In genomic region chr14:95483843-95484165, GRCh38 we compare ENCODE assay signal across 11 cellular contexts. TPM values are rescaled to one million over a fixed set of nuclear protein-coding genes. Genes with fewer than 3 reads are reported as not detected.
DNase-seq lines count a peak whose midpoint lies in the region; ATAC-seq and TF ChIP-seq lines count a peak whose summit lies in the region.
"Had no signal": no experiment of that assay in that cellular context is flagged by ENCODE, and none has a peak within 500 bp of the region (broad histone marks: within the 10 kb centered on the region; RNA-seq: fewer than 3 reads in every experiment).

No MANE protein-coding gene starts in this region.

- CTCF ChIA-PET in mammary epithelial cell (lab: Charles Lee; ENCODE audit: low non-redundant PET) = interaction anchor here (0.8 kb wide), 1 partner anchor 31 kb away, joined by 5 read pairs; no protein-coding TSS in a partner anchor

- dilution Hi-C loops in mammary epithelial cell (cut with HindIII; ENCODE audit: low sequenced_read_pairs) = no loop called here

- peak overlapping the region; percentile 82 to 86 for H3K27ac ChIP-seq in right atrium auricular region
- no peak overlapping the region for H3K27ac ChIP-seq in mammary epithelial cell (ENCODE audit: insufficient read depth, low read depth, low read length)
- H3K27ac ChIP-seq in neuronal stem cell (replicated peaks; ENCODE audit: low read length) = no peak overlapping the region
- H3K27ac ChIP-seq in vagina = peak overlapping the region; percentile 92
- H3K27ac ChIP-seq: C4-2B, epithelial cell of prostate had no signal

- H4K91ac ChIP-seq in neuronal stem cell (ENCODE audit: low read depth, low read length, poor library complexity) = no peak overlapping the region

- no peak overlapping the region for H2BK5ac ChIP-seq in neuronal stem cell (ENCODE audit: low read length)

- H3K9me3 ChIP-seq in right atrium auricular region (no peaks in the 10 kb centered on the region), mammary epithelial cell (replicated peaks; ENCODE audit: insufficient read depth, low read length) (no peaks in the 10 kb centered on the region), neuronal stem cell (replicated peaks in 1 of 2; ENCODE audit: control insufficient read depth in 2 of 2, insufficient read depth in 1 of 2, low read depth in 1 of 2, low read length in 2 of 2) (no peaks in the 10 kb centered on the region), vagina (no peaks in the 10 kb centered on the region)

- no peaks in the 10 kb centered on the region for H4K20me1 ChIP-seq in mammary epithelial cell (ENCODE audit: insufficient read depth, low read length)

- no peak overlapping the region for H2BK120ac ChIP-seq in neuronal stem cell (ENCODE audit: low read depth, low read length)

- H3K4me3 ChIP-seq in right atrium auricular region (no peak overlapping the region), mammary epithelial cell (replicated peaks in 1 of 3; ENCODE audit: insufficient read depth in 1 of 3, low read depth in 2 of 3, low read length in 3 of 3) (no peak overlapping the region), neuronal stem cell (ENCODE audit: low read length in 2 of 2) (no peak overlapping the region), vagina (no peak overlapping the region), lower leg skin (ENCODE audit: low read depth, poor library complexity, severe bottlenecking) (no peak overlapping the region)

- H3K14ac ChIP-seq in neuronal stem cell (ENCODE audit: low read length) = no peak overlapping the region

- no peaks in the 10 kb centered on the region for H3K36me3 ChIP-seq in right atrium auricular region
- no peaks in the 10 kb centered on the region for H3K36me3 ChIP-seq in mammary epithelial cell (ENCODE audit: insufficient read depth, low read length)
- no peaks in the 10 kb centered on the region for H3K36me3 ChIP-seq in neuronal stem cell (replicated peaks in 1 of 2; ENCODE audit: control insufficient read depth in 2 of 2, insufficient read depth in 2 of 2, low read length in 2 of 2)
- no peaks in the 10 kb centered on the region for H3K36me3 ChIP-seq in vagina

- peak overlapping the region; percentile 8 for H3K18ac ChIP-seq in neuronal stem cell (ENCODE audit: low read length)

- no peak for DNase-seq in right atrium auricular region (ENCODE audit: low spot score)
- DNase-seq in Right ventricle myocardium superior = no peak
- DNase-seq in mammary epithelial cell = no peak
- no peak for DNase-seq in neuronal stem cell (ENCODE audit: low spot score)
- DNase-seq in vagina (ENCODE audit: extremely low spot score in 2 of 2) = no peak
- no peak for DNase-seq in SIG-M5 (lab: John Stamatoyannopoulos, UW)
- DNase-seq in lower leg skin (ENCODE audit: low spot score in 2 of 2) = no peak
- DNase-seq: NCI-H526 had no signal

- H3K27me3 ChIP-seq in right atrium auricular region = no peaks in the 10 kb centered on the region
- no peaks in the 10 kb centered on the region for H3K27me3 ChIP-seq in mammary epithelial cell (ENCODE audit: insufficient read depth, low read length)
- peaks cover 0 to 38% (median 0%) of the 10 kb centered on the region in 3 experiments for H3K27me3 ChIP-seq in neuronal stem cell (ENCODE audit: control insufficient read depth in 3 of 3, insufficient read depth in 3 of 3, low read depth in 1 of 3, low read length in 3 of 3)
- H3K27me3 ChIP-seq in vagina = no peaks in the 10 kb centered on the region

- TF ChIP-seq POLR2A in vagina (IDR thresholded peaks at IDR 0.05) = no peak
- no peak for TF ChIP-seq POLR2A in lower leg skin (IDR thresholded peaks at IDR 0.05)

- no peaks in the 10 kb centered on the region for H3K79me1 ChIP-seq in neuronal stem cell (ENCODE audit: low read depth, low read length)

- no peak overlapping the region for H3K23ac ChIP-seq in neuronal stem cell (ENCODE audit: low read depth, low read length, poor library complexity)

- peak overlapping the region; percentile 23 for H2AK5ac ChIP-seq in neuronal stem cell (ENCODE audit: low read depth, low read length)

- H3K4me2 ChIP-seq in mammary epithelial cell (ENCODE audit: insufficient read depth, low read depth, low read length) = peak overlapping the region; percentile 59
- no peak overlapping the region for H3K4me2 ChIP-seq in neuronal stem cell (ENCODE audit: insufficient read depth, low read length, poor library complexity, severe bottlenecking)

- H3K4me1 ChIP-seq in right atrium auricular region (peaks cover 0 to 68% of the 10 kb centered on the region in 2 donors), mammary epithelial cell (ENCODE audit: insufficient read depth, low read length) (peaks cover 18% of the 10 kb centered on the region), neuronal stem cell (ENCODE audit: control insufficient read depth in 2 of 2, insufficient read depth in 1 of 2, low read depth in 1 of 2, low read length in 2 of 2) (peaks cover 0 to 28% of the 10 kb centered on the region in 2 donors), vagina (peaks cover 83% of the 10 kb centered on the region)

- no peaks in the 10 kb centered on the region for H3K79me2 ChIP-seq in mammary epithelial cell (ENCODE audit: insufficient read depth, low read length)

- H3K9ac ChIP-seq in mammary epithelial cell (ENCODE audit: insufficient read depth, low read length) (no peak overlapping the region), neuronal stem cell (ENCODE audit: low read depth, low read length, poor library complexity) (no peak overlapping the region)

- intact Hi-C loops in Right ventricle myocardium superior (cut with DNase I) (no loop called here), mammary epithelial cell (cut with micrococcal nuclease) (no loop called here), vagina (cut with DNase I) (no loop called here), lower leg skin (cut with DNase I; ENCODE audit: low total_unique reads) (no loop called here)

- no peak overlapping the region for H4K8ac ChIP-seq in neuronal stem cell (ENCODE audit: low read depth, low read length)

- no TSS peak for BruUV-seq in mammary epithelial cell (replicated peaks; lab: Mats Ljungman, UMichigan)

- in situ Hi-C loops in mammary epithelial cell (cut with MboI; ENCODE audit: low sequenced_read_pairs in 2 of 2) = no loop called here

- WGBS in mammary epithelial cell (ENCODE audit: low coverage, missing lambda C conversion rate) = 100% methylated on average over 2 of the region's 4 CpGs
- no CpG with 5 or more reads among the region's 4 CpGs for WGBS in neuronal stem cell (ENCODE audit: extremely low coverage in 2 of 2, insufficient read length in 2 of 2, insufficient replicate concordance in 1 of 2), 2 donors
- 85 to 95% methylated on average over 4 of the region's 4 CpGs for WGBS in lower leg skin, 2 donors

- H3K4ac ChIP-seq in neuronal stem cell (ENCODE audit: low read length) = no peak overlapping the region

- H2AFZ ChIP-seq in mammary epithelial cell (ENCODE audit: low read depth, low read length) (no peak overlapping the region), neuronal stem cell (ENCODE audit: low read length) (no peak overlapping the region)

- no peak for TF ChIP-seq CTCF in right atrium auricular region (IDR thresholded peaks at IDR 0.05)
- no peak for TF ChIP-seq CTCF in mammary epithelial cell (conservative IDR thresholded peaks at IDR 0.05 in 1 of 2, IDR thresholded peaks at IDR 0.05 in 1 of 2; ENCODE audit: extremely low read depth in 1 of 2, insufficient read depth in 1 of 2, low read depth in 1 of 2, low read length in 2 of 2)
- no peak for TF ChIP-seq CTCF in vagina (IDR thresholded peaks at IDR 0.05)
- no peak for TF ChIP-seq CTCF in lower leg skin (IDR thresholded peaks at IDR 0.05)

- H2BK12ac ChIP-seq in neuronal stem cell (ENCODE audit: low read length) = peak overlapping the region; percentile 1

- ATAC-seq in Right ventricle myocardium superior (ENCODE audit: poor library complexity) (no peak), GM19035 (IDR thresholded peaks at IDR 0.05; ENCODE audit: unreplicated experiment) (no peak)

- no peak overlapping the region for H2BK15ac ChIP-seq in neuronal stem cell (ENCODE audit: low read length)

RNA-seq across cellular contexts. Expression of gene SYNE3, which starts 32.6 kb away (rescaled TPM):
- total RNA-seq in right atrium auricular region = 10 to 100 TPM in 1 of 2 donors, 1 to 10 TPM in 1; 8.2 to 13.2 TPM
- total RNA-seq in Right ventricle myocardium superior = 15.1 TPM
- total RNA-seq in mammary epithelial cell = 10 to 100 TPM in 1 of 2 donors, 1 to 10 TPM in 1; 3.5 to 13.0 TPM
- 2.4 TPM for polyA plus RNA-seq in mammary epithelial cell
- 13.3 TPM for polyA minus RNA-seq in mammary epithelial cell
- polyA plus RNA-seq in neuronal stem cell (2013, experiment 1 of 2) = 0.06 TPM
- 0.07 TPM for polyA plus RNA-seq in neuronal stem cell (2013, experiment 2 of 2)
- 27.0 TPM for total RNA-seq in vagina
- 10 to 100 TPM; 13.8 to 26.2 (median 15.2) TPM for total RNA-seq in lower leg skin

RNA-seq across cellular contexts. Expression of gene GLRX5, which starts 51.0 kb away (rescaled TPM):
- total RNA-seq in right atrium auricular region = 10 to 100 TPM; 54.0 to 58.9 TPM
- total RNA-seq in Right ventricle myocardium superior = 85.4 TPM
- total RNA-seq in mammary epithelial cell = 10 to 100 TPM; 21.2 to 34.6 TPM
- 30.5 TPM for polyA plus RNA-seq in mammary epithelial cell
- polyA minus RNA-seq in mammary epithelial cell = 17.2 TPM
- 77.4 TPM for polyA plus RNA-seq in neuronal stem cell (2013, experiment 1 of 2)
- polyA plus RNA-seq in neuronal stem cell (2013, experiment 2 of 2) = 74.7 TPM
- total RNA-seq in vagina = 20.4 TPM
- 10 to 100 TPM; 26.4 to 34.6 (median 33.9) TPM for total RNA-seq in lower leg skin

Comparison
In these comparisons a context has a peak if more than half of its experiments do, and no peak if none do; other contexts are left out.
1. H3K27ac ChIP-seq: peak in right atrium auricular region (2 of 2) and vagina (single experiment); none in mammary epithelial cell (single experiment) and neuronal stem cell (single experiment).